Comparison of ENCODE assay signal across 28 cellular contexts in genomic region chr15:101357333-101357732, GRCh38.
A peak's percentile ranks its signal among the peaks of the same experiment; 100 is the strongest.
DNase-seq lines count a peak whose midpoint lies in the region; ATAC-seq, FAIRE-seq and TF ChIP-seq lines count a peak whose summit lies in the region.
"Had no signal": no experiment of that assay in that cellular context is flagged by ENCODE, and none has a peak within 500 bp of the region (broad histone marks: within the 10 kb centered on the region; RNA-seq: fewer than 3 reads in every experiment).

No MANE protein-coding gene starts in this region.

- 85 to 92% (median 87%) methylated on average over 14 to 15 of the region's 15 CpGs for WGBS in small intestine, 3 donors

- no peaks in the 10 kb centered on the region for H3F3A ChIP-seq in PC-3 (ENCODE audit: low read length, unreplicated experiment)

- BruUV-seq in PC-3 (replicated peaks; lab: Mats Ljungman, UMichigan), result no TSS peak

- peak; percentile 17 for TF ChIP-seq CTCF in GM13977 (IDR thresholded peaks at IDR 0.05; ENCODE audit: extremely low read depth, insufficient read depth, missing control alignments)
- no peak for TF ChIP-seq CTCF in PC-3 (conservative IDR thresholded peaks at IDR 0.05; ENCODE audit: low read depth, low read length)
- TF ChIP-seq CTCF in left ventricle myocardium inferior (IDR thresholded peaks at IDR 0.05; ENCODE audit: borderline replicate concordance), result peak; percentile 14

- ATAC-seq in PC-3, result no peak
- ATAC-seq in GM21723 (IDR thresholded peaks at IDR 0.05; ENCODE audit: unreplicated experiment), result no peak
- no peak for ATAC-seq in HG03432 (IDR thresholded peaks at IDR 0.05; ENCODE audit: unreplicated experiment)
- ATAC-seq: activated naive CD8-positive, alpha-beta T cell treated with anti-CD3 and anti-CD28 coated beads, Interleukin-2, amount 50 U/mL, for 24 hours; esophagus mucosa; foreskin keratinocyte had no signal

- no peak for DNase-seq in GM13977 (ENCODE audit: low spot score)
- peak; percentile 11 for DNase-seq in PC-3
- peak; percentile 71 for DNase-seq in left ventricle myocardium inferior
- DNase-seq in mucosa of gallbladder (ENCODE audit: low spot score), result peak; percentile 66
- no peak for DNase-seq in small intestine
- DNase-seq in Karpas-422, result no peak
- DNase-seq: activated CD4-positive, alpha-beta memory T cell treated with anti-CD3 and anti-CD28 coated beads, Interleukin-2, amount 10 ng/mL, durations not matched to agents 7 days and 5 days; activated CD4-positive, CD25-positive, alpha-beta regulatory T cell treated with anti-CD3 and anti-CD28 coated beads, Interleukin-2, amount 50 U/mL, for 72 hours; activated effector memory CD4-positive, alpha-beta T cell treated with anti-CD3 and anti-CD28 coated beads, Interleukin-2, amount 50 U/mL, for 16 hours; activated naive CD8-positive, alpha-beta T cell treated with anti-CD3 and anti-CD28 coated beads, Interleukin-2, amount 50 U/mL, for 24 hours; activated T-cell treated with anti-CD3 and anti-CD28 coated beads for 4 hours; effector CD4-positive, alpha-beta T cell; immature natural killer cell; MM.1S; NCI-H1436; stimulated activated CD4-positive, alpha-beta T cell treated with anti-CD3 and anti-CD28 coated beads, Interleukin-12 subunit alpha, Interleukin-12 subunit beta, amount 100 ng/mL, for 4 hours; stimulated activated naive CD4-positive, alpha-beta T cell treated with Interleukin-2 at 50 U/mL for 16 hours; T-helper 1 cell; tibial artery had no signal

- H3K36me3 ChIP-seq in PC-3 (ENCODE audit: low read depth, low read length), result no peaks in the 10 kb centered on the region
- H3K36me3 ChIP-seq in left ventricle myocardium inferior, result peaks cover 5% of the 10 kb centered on the region
- H3K36me3 ChIP-seq in small intestine (ENCODE audit: control insufficient read depth in 2 of 2, insufficient read depth in 2 of 2, low read length in 2 of 2), result no peaks in the 10 kb centered on the region
- no peaks in the 10 kb centered on the region for H3K36me3 ChIP-seq in Karpas-422 (ENCODE audit: insufficient read depth, low read length)
- H3K36me3 ChIP-seq: neutrophil, tibial artery had no signal

- no peak overlapping the region for H3K4me2 ChIP-seq in PC-3 (ENCODE audit: low read length)
- H3K4me2 ChIP-seq in Karpas-422 (ENCODE audit: low read depth, low read length, poor library complexity, severe bottlenecking), result no peak overlapping the region

- CTCF ChIA-PET in PC-3 (lab: Charles Lee), result no interaction called here

- no peak overlapping the region for H3K27ac ChIP-seq in PC-3 (ENCODE audit: low read length)
- H3K27ac ChIP-seq in left ventricle myocardium inferior (replicated peaks), result peak overlapping the region; percentile 85
- no peak overlapping the region for H3K27ac ChIP-seq in small intestine (ENCODE audit: low read depth in 1 of 2, low read length in 1 of 2)
- no peak overlapping the region for H3K27ac ChIP-seq in Karpas-422 (ENCODE audit: low read length)
- H3K27ac ChIP-seq: C4-2B, foreskin keratinocyte, neutrophil, tibial artery had no signal

- H2AFZ ChIP-seq in PC-3 (ENCODE audit: low read length), result no peak overlapping the region
- no peak overlapping the region for H2AFZ ChIP-seq in Karpas-422 (ENCODE audit: low read length)

- no peaks in the 10 kb centered on the region for H3K79me2 ChIP-seq in PC-3 (ENCODE audit: low read length)
- no peaks in the 10 kb centered on the region for H3K79me2 ChIP-seq in Karpas-422 (ENCODE audit: low read length)

- POLR2A ChIA-PET in PC-3 (lab: Charles Lee; ENCODE audit: unreplicated experiment), result no interaction called here

- peaks cover 11% of the 10 kb centered on the region for H3K4me1 ChIP-seq in PC-3 (ENCODE audit: insufficient read depth, low read length)
- peaks cover 39% of the 10 kb centered on the region for H3K4me1 ChIP-seq in left ventricle myocardium inferior
- H3K4me1 ChIP-seq in small intestine (ENCODE audit: control insufficient read depth in 2 of 2, insufficient read depth in 1 of 2, low read depth in 1 of 2, low read length in 1 of 2), result no peaks in the 10 kb centered on the region
- no peaks in the 10 kb centered on the region for H3K4me1 ChIP-seq in Karpas-422 (ENCODE audit: low read length)

- H3K9ac ChIP-seq in PC-3 (ENCODE audit: low read length), result no peak overlapping the region
- H3K9ac ChIP-seq in Karpas-422 (ENCODE audit: low read length), result no peak overlapping the region

- H4K20me1 ChIP-seq in PC-3 (ENCODE audit: low read length), result no peaks in the 10 kb centered on the region
- H4K20me1 ChIP-seq in Karpas-422 (ENCODE audit: insufficient read depth, low read depth, low read length), result no peaks in the 10 kb centered on the region

- intact Hi-C loops in PC-3 (cut with micrococcal nuclease) (no loop called here), left ventricle myocardium inferior (cut with micrococcal nuclease) (no loop called here)

- no peak for FAIRE-seq in small intestine (lab: Jason Lieb, UNC)
- FAIRE-seq: GM12892, TTC549 had no signal

- in situ Hi-C loops in GM13977 (cut with MboI; ENCODE audit: low pct_unique_long_range_greater_than_20kb, low sequenced_read_pairs, unreplicated experiment), result no loop called here

- H3K4me3 ChIP-seq in PC-3 (ENCODE audit: low read length) (no peak overlapping the region), left ventricle myocardium inferior (no peak overlapping the region), small intestine (ENCODE audit: low read depth in 1 of 2, low read length in 2 of 2) (no peak overlapping the region), Karpas-422 (ENCODE audit: low read length) (no peak overlapping the region)
- H3K4me3 ChIP-seq: lung, tibial artery had no signal

- H3K9me2 ChIP-seq in PC-3 (replicated peaks; ENCODE audit: low read length) (no peaks in the 10 kb centered on the region), Karpas-422 (replicated peaks; ENCODE audit: insufficient read depth, low read length) (no peaks in the 10 kb centered on the region)

- H3K27me3 ChIP-seq in PC-3 (ENCODE audit: low read length) (peaks cover 20% of the 10 kb centered on the region), left ventricle myocardium inferior (ENCODE audit: low read depth) (no peaks in the 10 kb centered on the region), small intestine (ENCODE audit: control insufficient read depth in 2 of 2, insufficient read depth in 2 of 2, low read length in 2 of 2) (no peaks in the 10 kb centered on the region), Karpas-422 (ENCODE audit: low read length) (no peaks in the 10 kb centered on the region)
- H3K27me3 ChIP-seq: foreskin keratinocyte, neutrophil, tibial artery had no signal

- H3K9me3 ChIP-seq in PC-3 (ENCODE audit: low read length) (no peaks in the 10 kb centered on the region), left ventricle myocardium inferior (replicated peaks) (no peaks in the 10 kb centered on the region), small intestine (ENCODE audit: control insufficient read depth, low read depth) (no peaks in the 10 kb centered on the region), Karpas-422 (ENCODE audit: low read length) (no peaks in the 10 kb centered on the region)
- H3K9me3 ChIP-seq: neutrophil, tibial artery had no signal

Comparison
In these comparisons a context has a peak if more than half of its experiments do, and no peak if none do; other contexts are left out.
1. DNase-seq: peak in PC-3 (single experiment), left ventricle myocardium inferior (single experiment) and mucosa of gallbladder (single experiment); none in GM13977 (single experiment), small intestine (single experiment) and Karpas-422 (single experiment).